Comparison of ENCODE assay signal across 1 cellular context in genomic region chr3:30609930-30610701, GRCh38.
TF ChIP-seq lines count a peak whose summit lies in the region.

No MANE protein-coding gene starts in this region.

TF ChIP-seq in GM23338, 12 proteins besides CTCF, POLR2A, EP300 and RAD21:
- no peak for TF ChIP-seq ZNF462 (CRISPR knock-in tag; IDR thresholded peaks at IDR 0.05)
- TF ChIP-seq ZNF114 (CRISPR knock-in tag; IDR thresholded peaks at IDR 0.05), result no peak
- TF ChIP-seq POLR2AphosphoS5 (IDR thresholded peaks at IDR 0.05; ENCODE audit: low read depth), result no peak
- no peak for TF ChIP-seq EZH2 (IDR thresholded peaks at IDR 0.05; ENCODE audit: low read depth, unreplicated experiment)
- TF ChIP-seq ZNF331 (CRISPR knock-in tag; IDR thresholded peaks at IDR 0.05; ENCODE audit: low read depth), result no peak
- TF ChIP-seq JUNB (IDR thresholded peaks at IDR 0.05; ENCODE audit: unreplicated experiment), result no peak
- no peak for TF ChIP-seq ETS1 (IDR thresholded peaks at IDR 0.05)
- TF ChIP-seq CREB1 (CRISPR knock-in tag; IDR thresholded peaks at IDR 0.05; ENCODE audit: low read depth), result no peak
